11 cellular contexts compared by ENCODE assay signal in the genomic region with DNA sequence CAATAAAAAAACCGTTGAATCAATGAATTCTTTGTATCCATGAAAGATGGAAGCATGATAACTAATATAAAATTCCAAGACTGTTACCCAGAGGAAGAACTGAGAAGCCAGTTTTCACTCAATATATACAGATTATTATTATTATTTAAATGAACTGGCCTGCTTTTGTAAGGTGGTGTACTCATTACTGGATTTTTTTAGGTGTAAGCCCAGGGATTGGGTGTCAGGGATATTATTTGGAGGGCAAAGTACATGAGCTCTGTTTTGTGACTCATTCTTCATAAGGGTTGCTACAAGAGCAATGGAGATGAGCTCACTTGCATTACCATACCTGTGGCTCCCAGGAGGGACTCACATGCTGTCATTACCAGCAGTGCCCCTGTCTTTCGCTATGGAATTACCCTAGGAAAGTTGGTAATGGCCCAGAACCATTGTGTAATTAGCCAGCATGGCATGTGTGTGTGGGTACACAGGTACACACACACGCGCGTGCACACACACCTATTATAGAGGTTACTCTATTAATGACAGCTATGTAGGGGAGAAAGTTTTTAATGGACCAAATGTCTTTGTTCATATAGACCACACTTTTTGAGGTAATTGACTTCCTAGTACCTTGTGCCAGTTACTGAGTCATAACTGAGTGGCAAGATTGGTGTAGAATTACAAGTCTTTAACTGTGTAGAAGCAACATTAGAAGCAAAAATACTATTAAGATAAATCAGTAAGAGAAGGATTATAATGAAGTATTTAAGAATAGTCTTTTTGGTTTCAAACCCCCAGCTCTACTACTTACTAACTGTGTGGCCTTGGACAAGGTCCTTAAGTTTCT.
DNase-seq lines count a peak whose midpoint lies in the region; ATAC-seq, FAIRE-seq and TF ChIP-seq lines count a peak whose summit lies in the region.
"Had no signal": no experiment of that assay in that cellular context is flagged by ENCODE, and none has a peak within 500 bp of the region (broad histone marks: within the 10 kb centered on the region; RNA-seq: fewer than 3 reads in every experiment).

No MANE protein-coding gene starts in this region.

- H3K27me3 Mint-ChIP-seq in effector memory CD8-positive, alpha-beta T cell: no peaks in the 10 kb centered on the region
- H3K27me3 Mint-ChIP-seq: activated naive CD4-positive, alpha-beta T cell treated with anti-CD3 and anti-CD28 coated beads, Interleukin-2, amount 50 U/mL, for 24 hours had no signal

- H3K36me3 Mint-ChIP-seq in effector memory CD8-positive, alpha-beta T cell (ENCODE audit: insufficient read depth): peaks cover under 1% of the 10 kb centered on the region

- 90 to 99% (median 93%) methylated on average over 5 of the region's 5 CpGs for whole genome bisulfite sequencing in stomach, 5 donors

- H3K27ac ChIP-seq in stomach: no peak overlapping the region
- H3K27ac ChIP-seq: esophagus muscularis mucosa, spleen had no signal

- no peak for TF ChIP-seq EP300 in stomach (IDR thresholded peaks at IDR 0.05)

- H3K4me1 ChIP-seq in mucosa of descending colon (ENCODE audit: low read depth) (no peaks in the 10 kb centered on the region), stomach (no peaks in the 10 kb centered on the region)
- H3K4me1 ChIP-seq: esophagus muscularis mucosa, spleen had no signal

- intact Hi-C loops in mucosa of descending colon (cut with DNase I, micrococcal nuclease) (no loop called here), stomach (cut with DNase I; ENCODE audit: low total_unique reads) (no loop called here)

- H3K27me3 ChIP-seq in bronchial epithelial cell (ENCODE audit: control insufficient read depth, insufficient read depth, low read length): no peaks in the 10 kb centered on the region
- H3K27me3 ChIP-seq in stomach: no peaks in the 10 kb centered on the region
- H3K27me3 ChIP-seq: esophagus muscularis mucosa, spleen had no signal

- FAIRE-seq in bronchial epithelial cell (lab: Jason Lieb, UNC): no peak

- H3K4me3 Mint-ChIP-seq in effector memory CD8-positive, alpha-beta T cell: no peak overlapping the region
- H3K4me3 Mint-ChIP-seq: activated naive CD4-positive, alpha-beta T cell treated with anti-CD3 and anti-CD28 coated beads, Interleukin-2, amount 50 U/mL, for 24 hours had no signal

- no peak overlapping the region for H3K27ac Mint-ChIP-seq in effector memory CD8-positive, alpha-beta T cell
- H3K27ac Mint-ChIP-seq: activated naive CD4-positive, alpha-beta T cell treated with anti-CD3 and anti-CD28 coated beads, Interleukin-2, amount 50 U/mL, for 24 hours had no signal

- H3K9me3 ChIP-seq in mucosa of descending colon (no peaks in the 10 kb centered on the region), stomach (peaks cover 0 to 8% (median 0%) of the 10 kb centered on the region in 4 donors)
- H3K9me3 ChIP-seq: esophagus muscularis mucosa had no signal

- ATAC-seq in mucosa of descending colon: peak; percentile 26
- no peak for ATAC-seq in effector memory CD8-positive, alpha-beta T cell (replicated peaks)
- no peak for ATAC-seq in HG02852 (IDR thresholded peaks at IDR 0.05; ENCODE audit: unreplicated experiment)
- no peak for ATAC-seq in HG02884 (IDR thresholded peaks at IDR 0.05; ENCODE audit: unreplicated experiment)

- TF ChIP-seq CTCF in bronchial epithelial cell (IDR thresholded peaks at IDR 0.05; ENCODE audit: insufficient read depth, low read length, severe bottlenecking): peak; percentile 19
- no peak for TF ChIP-seq CTCF in mucosa of descending colon (IDR thresholded peaks at IDR 0.05)
- no peak for TF ChIP-seq CTCF in stomach (IDR thresholded peaks at IDR 0.05)

- no peak overlapping the region for H3K4me3 ChIP-seq in bronchial epithelial cell (ENCODE audit: low read depth, low read length)
- no peak overlapping the region for H3K4me3 ChIP-seq in mucosa of descending colon
- H3K4me3 ChIP-seq in stomach: no peak overlapping the region
- H3K4me3 ChIP-seq: esophagus muscularis mucosa, spleen had no signal

- no peaks in the 10 kb centered on the region for H3K36me3 ChIP-seq in bronchial epithelial cell (ENCODE audit: control insufficient read depth, insufficient read depth, low read length)
- no peaks in the 10 kb centered on the region for H3K36me3 ChIP-seq in mucosa of descending colon (ENCODE audit: low read depth)
- H3K36me3 ChIP-seq in stomach: peaks cover 0 to 35% (median 16%) of the 10 kb centered on the region in 4 donors

- H3K9me3 Mint-ChIP-seq in effector memory CD8-positive, alpha-beta T cell: peaks cover 0 to 4% of the 10 kb centered on the region in 2 donors

- no peak for TF ChIP-seq POLR2A in stomach (IDR thresholded peaks at IDR 0.05)

- DNase-seq in Daoy (ENCODE audit: low read depth) (peak; percentile 83), M059J (ENCODE audit: low read depth) (peak; percentile 86), bronchial epithelial cell (ENCODE audit: low read depth) (peak; percentile 92), mucosa of descending colon (no peak), stomach (no peak)
- no peak for DNase-seq in effector memory CD8-positive, alpha-beta T cell
- DNase-seq: spleen had no signal

- H3K4me1 Mint-ChIP-seq in effector memory CD8-positive, alpha-beta T cell (ENCODE audit: low read depth in 2 of 2): no peaks in the 10 kb centered on the region
- H3K4me1 Mint-ChIP-seq: activated naive CD4-positive, alpha-beta T cell treated with anti-CD3 and anti-CD28 coated beads, Interleukin-2, amount 50 U/mL, for 24 hours had no signal

Comparison
In these comparisons a context has a peak if more than half of its experiments do, and no peak if none do; other contexts are left out.
1. DNase-seq: peak in Daoy (single experiment), M059J (single experiment) and bronchial epithelial cell (single experiment); none in mucosa of descending colon (0 of 3), effector memory CD8-positive, alpha-beta T cell (0 of 3) and stomach (single experiment).